18 cellular contexts compared by ENCODE assay signal in genomic region chr20:46951840-46952497, GRCh38. TPM values are rescaled to one million over a fixed set of nuclear protein-coding genes. Genes with fewer than 3 reads are reported as not detected.
DNase-seq lines count a peak whose midpoint lies in the region; ATAC-seq and TF ChIP-seq lines count a peak whose summit lies in the region.
"Had no signal": no experiment of that assay in that cellular context is flagged by ENCODE, and none has a peak within 500 bp of the region (broad histone marks: within the 10 kb centered on the region; RNA-seq: fewer than 3 reads in every experiment).

No MANE protein-coding gene starts in this region.

- H3K27ac Mint-ChIP-seq in activated naive CD8-positive, alpha-beta T cell treated with anti-CD3 and anti-CD28 coated beads, Interleukin-2, amount 50 U/mL, for 24 hours = no peak overlapping the region
- H3K27ac Mint-ChIP-seq in nephron progenitor cell = peak overlapping the region; percentile 6

- H3K9me3 Mint-ChIP-seq in activated naive CD8-positive, alpha-beta T cell treated with anti-CD3 and anti-CD28 coated beads, Interleukin-2, amount 50 U/mL, for 24 hours = peaks cover 5% of the 10 kb centered on the region
- peaks cover 18% of the 10 kb centered on the region for H3K9me3 Mint-ChIP-seq in nephron progenitor cell

- H3K36me3 Mint-ChIP-seq in activated naive CD8-positive, alpha-beta T cell treated with anti-CD3 and anti-CD28 coated beads, Interleukin-2, amount 50 U/mL, for 24 hours (ENCODE audit: low read depth) = no peaks in the 10 kb centered on the region
- H3K36me3 Mint-ChIP-seq in nephron progenitor cell (ENCODE audit: low read depth) = peaks cover 12% of the 10 kb centered on the region

- ATAC-seq in activated naive CD8-positive, alpha-beta T cell treated with anti-CD3 and anti-CD28 coated beads, Interleukin-2, amount 50 U/mL, for 24 hours = peak; percentile 72
- ATAC-seq in gastrocnemius medialis = no peak
- ATAC-seq: left lobe of liver, upper lobe of right lung had no signal

- H3K4me3 ChIP-seq in WERI-Rb-1 (ENCODE audit: low read depth, low read length) (no peak overlapping the region), gastrocnemius medialis (no peak overlapping the region)
- H3K4me3 ChIP-seq: coronary artery, upper lobe of right lung had no signal

- H3K4me1 Mint-ChIP-seq in activated naive CD8-positive, alpha-beta T cell treated with anti-CD3 and anti-CD28 coated beads, Interleukin-2, amount 50 U/mL, for 24 hours = peaks cover 10% of the 10 kb centered on the region
- H3K4me1 Mint-ChIP-seq in nephron progenitor cell = peaks cover 22% of the 10 kb centered on the region

- in situ Hi-C loops in gastrocnemius medialis (cut with MboI; ENCODE audit: low sequenced_read_pairs in 4 of 4) = no loop called here

- intact Hi-C loops in gastrocnemius medialis (cut with DNase I; ENCODE audit: low total_unique reads) = no loop called here

- H3K27me3 Mint-ChIP-seq in activated naive CD8-positive, alpha-beta T cell treated with anti-CD3 and anti-CD28 coated beads, Interleukin-2, amount 50 U/mL, for 24 hours = no peaks in the 10 kb centered on the region
- H3K27me3 Mint-ChIP-seq in nephron progenitor cell (ENCODE audit: low read depth, poor library complexity) = no peaks in the 10 kb centered on the region

- peaks cover 11% of the 10 kb centered on the region for H3K9me3 ChIP-seq in WERI-Rb-1 (ENCODE audit: severe bottlenecking)
- peaks cover 0 to 2% (median 0%) of the 10 kb centered on the region in 3 donors for H3K9me3 ChIP-seq in gastrocnemius medialis
- H3K9me3 ChIP-seq: upper lobe of right lung had no signal

- TF ChIP-seq CTCF in nephron progenitor cell (IDR thresholded peaks at IDR 0.05) (no peak), WERI-Rb-1 (IDR thresholded peaks at IDR 0.05; ENCODE audit: low read depth, low read length) (no peak), gastrocnemius medialis (IDR thresholded peaks at IDR 0.05 in 4 of 5, conservative IDR thresholded peaks at IDR 0.05 in 1 of 5) (no peak)

- TF ChIP-seq POLR2A in gastrocnemius medialis (IDR thresholded peaks at IDR 0.05) = no peak

- no peaks in the 10 kb centered on the region for H3K4me1 ChIP-seq in gastrocnemius medialis
- H3K4me1 ChIP-seq: upper lobe of right lung had no signal

- peak; percentile 6 for DNase-seq in stimulated activated CD4-positive, alpha-beta T cell treated with anti-CD3 and anti-CD28 coated beads, Interleukin-15, amount 100 ng/mL, for 24 hours
- DNase-seq in stimulated activated CD4-positive, alpha-beta T cell treated with anti-CD3 and anti-CD28 coated beads, Interleukin-1b, Interleukin-23, amount 100 ng/mL, for 48 hours = no peak
- no peak for DNase-seq in activated naive CD8-positive, alpha-beta T cell treated with anti-CD3 and anti-CD28 coated beads, Interleukin-2, amount 50 U/mL, for 24 hours
- DNase-seq in nephron progenitor cell (no peak), hypothalamus (lab: John Stamatoyannopoulos, UW) (no peak), WERI-Rb-1 (no peak), gastrocnemius medialis (no peak), DMS79 treated with DMSO at 0.1 percent for 48 hours (lab: John Stamatoyannopoulos, UW) (no peak)
- DNase-seq: activated gamma-delta T cell; NCI-H1048; NCI-H2029; NCI-H446; stimulated activated naive CD4-positive, alpha-beta T cell; SW 1271; upper lobe of right lung had no signal

- H3K27ac ChIP-seq in WERI-Rb-1 (no peak overlapping the region), gastrocnemius medialis (no peak overlapping the region)
- H3K27ac ChIP-seq: coronary artery, upper lobe of right lung had no signal

- peaks cover 53% of the 10 kb centered on the region for H3K36me3 ChIP-seq in WERI-Rb-1
- H3K36me3 ChIP-seq in gastrocnemius medialis = no peaks in the 10 kb centered on the region
- H3K36me3 ChIP-seq: upper lobe of right lung had no signal

- no peak overlapping the region for H3K4me3 Mint-ChIP-seq in activated naive CD8-positive, alpha-beta T cell treated with anti-CD3 and anti-CD28 coated beads, Interleukin-2, amount 50 U/mL, for 24 hours
- H3K4me3 Mint-ChIP-seq in nephron progenitor cell = no peak overlapping the region

- H3K27me3 ChIP-seq in WERI-Rb-1 (ENCODE audit: insufficient read depth, low read depth, severe bottlenecking) (no peaks in the 10 kb centered on the region), gastrocnemius medialis (no peaks in the 10 kb centered on the region)
- H3K27me3 ChIP-seq: upper lobe of right lung had no signal

RNA-seq across cellular contexts. Expression of gene EYA2, which starts 57.3 kb away (rescaled TPM):
- 1 to 10 TPM in 2 of 4 donors, under 1 TPM in 2; 0.60 to 4.0 (median 0.99) TPM for total RNA-seq in gastrocnemius medialis
- total RNA-seq: activated CD8-positive, alpha-beta memory T cell treated with anti-CD3 and anti-CD28 coated beads for 36 hours had no signal
